In genomic region chr1:23477359-23478144, GRCh38 we compare ENCODE assay signal across 1 cellular context.
TF ChIP-seq lines count a peak whose summit lies in the region.

No MANE protein-coding gene starts in this region.

TF ChIP-seq in IMR-90, 13 proteins besides CTCF, POLR2A, EP300 and RAD21:
- TF ChIP-seq NFE2L2 (IDR thresholded peaks at IDR 0.05; ENCODE audit: low read depth, low read length) (no peak), RFX5 (IDR thresholded peaks at IDR 0.05; ENCODE audit: low read depth, low read length) (no peak), BHLHE40 (IDR thresholded peaks at IDR 0.05; ENCODE audit: low read depth, low read length) (no peak), CHD1 (IDR thresholded peaks at IDR 0.05; ENCODE audit: low read depth, low read length) (no peak), SMC3 (IDR thresholded peaks at IDR 0.05; ENCODE audit: low read depth, low read length) (no peak), MAFK (IDR thresholded peaks at IDR 0.05; ENCODE audit: low read depth, low read length) (no peak), MXI1 (IDR thresholded peaks at IDR 0.05; ENCODE audit: borderline replicate concordance, low read depth, low read length) (no peak), ELK1 (IDR thresholded peaks at IDR 0.05; ENCODE audit: borderline replicate concordance, low read depth, low read length) (no peak), RCOR1 (IDR thresholded peaks at IDR 0.05; ENCODE audit: insufficient replicate concordance, low read length) (no peak), FOS (IDR thresholded peaks at IDR 0.05; ENCODE audit: low read depth, low read length) (no peak), CEBPB (IDR thresholded peaks at IDR 0.05; ENCODE audit: low read depth, low read length) (no peak), USF2 (IDR thresholded peaks at IDR 0.05; ENCODE audit: low read depth, low read length) (no peak), MAZ (IDR thresholded peaks at IDR 0.05; ENCODE audit: borderline replicate concordance, low read depth, low read length) (no peak)
